10 cellular contexts compared by ENCODE assay signal in genomic region chr5:140239461-140239860, GRCh38.
"Had no signal": no experiment of that assay in that cellular context is flagged by ENCODE, and none has a peak within 500 bp of the region (broad histone marks: within the 10 kb centered on the region; RNA-seq: fewer than 3 reads in every experiment).

No MANE protein-coding gene starts in this region.

- H3K36me3 ChIP-seq: colonic mucosa had no signal

- H3K27ac ChIP-seq: body of pancreas, VCaP had no signal

- ATAC-seq: body of pancreas had no signal

- H3K9me3 ChIP-seq: body of pancreas, colonic mucosa, esophagus squamous epithelium, SK-N-SH had no signal

- H3K4me3 ChIP-seq: body of pancreas, colonic mucosa, esophagus squamous epithelium had no signal

- H3K27ac Mint-ChIP-seq: nephron progenitor cell, progenitor cell of endocrine pancreas had no signal

- H3K27me3 ChIP-seq: body of pancreas, colonic mucosa, esophagus squamous epithelium had no signal

- H3K36me3 Mint-ChIP-seq: activated naive CD4-positive, alpha-beta T cell treated with anti-CD3 and anti-CD28 coated beads, Interleukin-2, amount 50 U/mL, for 72 hours had no signal

- DNase-seq: activated gamma-delta T cell, esophagus squamous epithelium had no signal

- H3K9me3 Mint-ChIP-seq: activated naive CD4-positive, alpha-beta T cell treated with anti-CD3 and anti-CD28 coated beads, Interleukin-2, amount 50 U/mL, for 72 hours; activated T-cell treated with anti-CD3 and anti-CD28 coated beads, Interleukin-2, amount 50 U/mL, for 4 hours; nephron progenitor cell had no signal

- H3K4me3 Mint-ChIP-seq: activated T-cell treated with anti-CD3 and anti-CD28 coated beads, Interleukin-2, amount 50 U/mL, for 4 hours; nephron progenitor cell had no signal

- H3K27me3 Mint-ChIP-seq: progenitor cell of endocrine pancreas had no signal
